1 cellular context compared by ENCODE assay signal in genomic region chr5:109688999-109689739, GRCh38.
TF ChIP-seq lines count a peak whose summit lies in the region.

No MANE protein-coding gene starts in this region.

TF ChIP-seq in H1, 55 proteins besides CTCF, POLR2A, EP300 and RAD21:
- TF ChIP-seq POLR2AphosphoS5 (IDR thresholded peaks at IDR 0.05; ENCODE audit: low read depth, low read length) (peak; percentile 70; the same call in 1 of the 2 replicates), SP1 (IDR thresholded peaks at IDR 0.05; ENCODE audit: low read depth, low read length) (peak; percentile 68; the same call in 1 of the 2 replicates), TBP (IDR thresholded peaks at IDR 0.05; ENCODE audit: low read depth, low read length) (peak; percentile 60; the same call in 1 of the 2 replicates), CHD1 (IDR thresholded peaks at IDR 0.05; ENCODE audit: low read depth, low read length) (no peak), ASH2L (IDR thresholded peaks at IDR 0.05; ENCODE audit: low read length) (peak; percentile 12), HDAC2 (IDR thresholded peaks at IDR 0.05; ENCODE audit: borderline replicate concordance in 1 of 2, low read depth in 2 of 2, low read length in 2 of 2) (peak in 1 of 2 experiments; percentile 81; a peak in 1 of 4 replicates), YY1 (IDR thresholded peaks at IDR 0.05; ENCODE audit: low read depth, low read length) (peak; percentile 38; the same call in 1 of the 2 replicates), TAF1 (IDR thresholded peaks at IDR 0.05; ENCODE audit: low read depth, low read length) (peak; percentile 89), SRF (IDR thresholded peaks at IDR 0.05; ENCODE audit: low read depth, low read length) (0 out of 2 replicates have a peak, but pooled peaks have one; percentile 4), SIN3A (conservative IDR thresholded peaks at IDR 0.05 in 1 of 2, IDR thresholded peaks at IDR 0.05 in 1 of 2; ENCODE audit: low read depth in 1 of 2, low read length in 2 of 2) (peak in 1 of 2 experiments; percentile 51; a peak in 1 of 4 replicates), KDM4A (IDR thresholded peaks at IDR 0.05; ENCODE audit: low read depth, low read length, severe bottlenecking) (peak; percentile 54), RNF2 (IDR thresholded peaks at IDR 0.05; ENCODE audit: borderline replicate concordance, low read depth, low read length, missing control alignments, poor library complexity, severe bottlenecking) (no peak), E2F6 (IDR thresholded peaks at IDR 0.05) (peak; percentile 13; the same call in 1 of the 2 replicates), PHF8 (conservative IDR thresholded peaks at IDR 0.05; ENCODE audit: low read depth, low read length) (peak; percentile 80), TAF7 (optimal IDR thresholded peaks at IDR 0.05; ENCODE audit: borderline replicate concordance, low read depth, low read length) (no peak), EGR1 (IDR thresholded peaks at IDR 0.05; ENCODE audit: borderline replicate concordance, low read depth, low read length) (peak; percentile 54; the same call in 1 of the 2 replicates)
- TF ChIP-seq, protein P1, sequence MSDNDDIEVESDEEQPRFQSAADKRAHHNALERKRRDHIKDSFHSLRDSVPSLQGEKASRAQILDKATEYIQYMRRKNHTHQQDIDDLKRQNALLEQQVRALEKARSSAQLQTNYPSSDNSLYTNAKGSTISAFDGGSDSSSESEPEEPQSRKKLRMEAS (IDR thresholded peaks at IDR 0.05): peak; percentile 64
- TF ChIP-seq, protein P2, sequence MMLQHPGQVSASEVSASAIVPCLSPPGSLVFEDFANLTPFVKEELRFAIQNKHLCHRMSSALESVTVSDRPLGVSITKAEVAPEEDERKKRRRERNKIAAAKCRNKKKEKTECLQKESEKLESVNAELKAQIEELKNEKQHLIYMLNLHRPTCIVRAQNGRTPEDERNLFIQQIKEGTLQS (IDR thresholded peaks at IDR 0.05; ENCODE audit: insufficient read depth, low read depth, low read length): no peak
